ENCODE assay signal across 1 cellular context in the genomic region with DNA sequence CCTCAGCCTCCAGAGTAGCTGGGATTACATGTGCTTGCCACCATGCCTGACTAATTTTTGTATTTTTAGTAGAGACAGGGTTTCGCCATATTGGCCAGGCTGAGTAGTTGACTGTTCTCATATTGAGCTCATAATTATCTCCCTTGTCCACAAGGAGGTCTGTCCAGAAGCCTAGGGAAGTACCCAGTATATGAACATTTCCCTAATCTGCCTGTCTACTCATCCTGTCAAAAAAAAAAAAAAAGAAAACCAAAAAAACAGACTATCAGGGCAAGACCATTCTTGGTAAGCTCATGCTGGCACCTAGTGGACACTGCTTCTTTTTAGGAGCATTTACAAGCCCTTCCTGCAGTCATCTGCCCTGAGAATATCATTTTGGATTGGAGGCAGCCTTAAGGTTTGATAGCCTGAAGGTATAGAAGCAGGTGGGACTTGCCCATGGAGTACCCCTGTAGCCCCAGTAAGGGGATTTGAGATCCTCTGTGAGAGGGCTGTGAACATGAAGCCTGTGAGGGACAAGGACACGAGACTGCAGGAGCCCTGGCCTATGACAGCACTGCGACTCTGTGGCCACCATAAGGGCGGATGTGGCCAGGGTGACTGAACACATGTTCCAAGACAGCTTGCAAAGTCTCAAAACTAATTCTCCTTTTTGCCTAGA.
TF ChIP-seq lines count a peak whose summit lies in the region.

No MANE protein-coding gene starts in this region.

TF ChIP-seq in endothelial cell of umbilical vein, 7 proteins besides CTCF, POLR2A, EP300 and RAD21:
- TF ChIP-seq FOS (IDR thresholded peaks at IDR 0.05; ENCODE audit: borderline replicate concordance, insufficient read depth, low read length) (no peak), GATA2 (IDR thresholded peaks at IDR 0.05; ENCODE audit: insufficient read depth, insufficient read length, low read depth, low read length) (no peak), JUN (IDR thresholded peaks at IDR 0.05; ENCODE audit: borderline replicate concordance, insufficient read depth, insufficient read length, low read depth) (no peak), EZH2 (IDR thresholded peaks at IDR 0.05; ENCODE audit: borderline replicate concordance, low read depth, low read length, severe bottlenecking) (no peak), MYC (IDR thresholded peaks at IDR 0.05; ENCODE audit: low read depth, low read length) (no peak), POLR2AphosphoS5 (IDR thresholded peaks at IDR 0.05; ENCODE audit: insufficient read depth, low read depth, low read length) (no peak)
- TF ChIP-seq, protein P1, sequence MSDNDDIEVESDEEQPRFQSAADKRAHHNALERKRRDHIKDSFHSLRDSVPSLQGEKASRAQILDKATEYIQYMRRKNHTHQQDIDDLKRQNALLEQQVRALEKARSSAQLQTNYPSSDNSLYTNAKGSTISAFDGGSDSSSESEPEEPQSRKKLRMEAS (IDR thresholded peaks at IDR 0.05; ENCODE audit: insufficient read depth, insufficient read length): no peak
TF ChIP-seq in endothelial cell of umbilical vein: peak in this region for 0.
